21 cellular contexts compared by ENCODE assay signal in the genomic region with DNA sequence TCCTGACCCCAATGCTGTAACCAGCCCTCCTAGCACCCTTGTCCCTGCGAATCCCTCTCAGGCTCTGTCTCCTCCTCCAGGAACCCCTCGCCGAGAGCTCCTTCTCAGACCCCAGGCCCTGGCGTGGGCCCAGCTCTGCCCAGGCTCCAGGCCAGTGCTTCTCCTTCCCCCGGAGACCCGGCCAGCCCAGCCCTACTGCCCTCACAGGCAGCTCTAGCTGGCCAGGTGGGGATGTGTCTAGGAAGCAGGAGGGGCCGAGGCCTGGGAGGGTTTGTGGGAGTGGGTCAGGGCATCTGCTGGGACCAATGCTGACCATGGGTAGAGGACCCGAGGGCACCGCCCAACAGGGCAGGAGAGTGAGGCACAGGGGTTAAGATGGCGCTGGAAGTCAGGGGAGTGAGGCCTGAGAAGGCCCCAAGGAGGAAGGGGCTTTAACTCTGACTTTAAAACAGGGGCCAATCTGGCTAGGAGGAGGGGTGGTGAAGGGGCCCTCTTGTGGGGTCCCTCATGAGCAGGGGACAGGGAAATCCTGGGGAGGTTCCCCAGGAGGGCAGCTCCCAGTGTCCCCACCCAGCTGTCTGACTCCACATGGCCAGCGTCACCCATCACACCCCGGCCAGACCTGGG.
DNase-seq lines count a peak whose midpoint lies in the region; ATAC-seq and TF ChIP-seq lines count a peak whose summit lies in the region.
"Had no signal": no experiment of that assay in that cellular context is flagged by ENCODE, and none has a peak within 500 bp of the region (broad histone marks: within the 10 kb centered on the region; RNA-seq: fewer than 3 reads in every experiment).

No MANE protein-coding gene starts in this region.

- H3K9me2 ChIP-seq in OCI-LY7 (ENCODE audit: insufficient read depth, low read length): no peaks in the 10 kb centered on the region

- intact Hi-C loops in OCI-LY7 (cut with micrococcal nuclease; ENCODE audit: unreplicated experiment): no loop called here

- H3K27me3 Mint-ChIP-seq in glutamatergic neuron (ENCODE audit: unreplicated experiment): peaks cover 16% of the 10 kb centered on the region

- peaks cover 11% of the 10 kb centered on the region for H3K9me3 Mint-ChIP-seq in glutamatergic neuron (ENCODE audit: unreplicated experiment)

- H3K4me1 Mint-ChIP-seq in glutamatergic neuron (ENCODE audit: low read depth, unreplicated experiment): peaks cover 2% of the 10 kb centered on the region
- H3K4me1 Mint-ChIP-seq: CD4-positive, CD25-positive, alpha-beta regulatory T cell had no signal

- H3K27ac ChIP-seq in osteoblast (ENCODE audit: low read depth, low read length) (no peak overlapping the region), OCI-LY7 (ENCODE audit: low read depth, low read length, poor library complexity, severe bottlenecking) (no peak overlapping the region)
- H3K27ac ChIP-seq: HL-60 had no signal

- H4K20me1 ChIP-seq in osteoblast (ENCODE audit: insufficient read depth, low read length) (no peaks in the 10 kb centered on the region), OCI-LY7 (ENCODE audit: insufficient read depth, low read length) (no peaks in the 10 kb centered on the region)

- H3K9me3 ChIP-seq in osteoblast (ENCODE audit: low read depth, low read length) (no peaks in the 10 kb centered on the region), OCI-LY7 (ENCODE audit: low read length) (no peaks in the 10 kb centered on the region)

- no peak overlapping the region for H3K4me3 Mint-ChIP-seq in glutamatergic neuron (ENCODE audit: unreplicated experiment)
- H3K4me3 Mint-ChIP-seq: CD4-positive, CD25-positive, alpha-beta regulatory T cell had no signal

- DNase-seq in activated effector memory CD4-positive, alpha-beta T cell treated with anti-CD3 and anti-CD28 coated beads, Interleukin-2, amount 50 U/mL, for 16 hours: peak; percentile 37
- no peak for DNase-seq in activated effector memory CD4-positive, alpha-beta T cell treated with Interleukin-2 at 50 U/mL for 16 hours
- DNase-seq in H7 (peak; percentile 41), glutamatergic neuron (peak; percentile 19), osteoblast (ENCODE audit: insufficient read length, low spot score, missing footprints) (peak; percentile 67), OCI-LY7 (ENCODE audit: low spot score) (no peak), superior temporal gyrus (ENCODE audit: extremely low spot score) (no peak)
- DNase-seq: AML-193; Calu3; CD4-positive, CD25-positive, alpha-beta regulatory T cell; DND-41; GDM1; GOT3; KG1; NCI-H1092 treated with DMSO at 0.1 percent for 48 hours; NCI-H1694; NCI-H2107; NCI-H226; NK-92 treated with Interleukin-12 subunit alpha and Interleukin-12 subunit beta, amount 100 ng/mL, for 24 hours had no signal

- H3K79me2 ChIP-seq in osteoblast (ENCODE audit: insufficient read depth, low read length) (no peaks in the 10 kb centered on the region), OCI-LY7 (ENCODE audit: insufficient read depth, low read depth, low read length) (no peaks in the 10 kb centered on the region)

- BruUV-seq in OCI-LY7 (replicated peaks; lab: Mats Ljungman, UMichigan): no TSS peak

- no peak overlapping the region for H3K4me3 ChIP-seq in H7 (ENCODE audit: insufficient read depth, low read depth, low read length)
- H3K4me3 ChIP-seq in osteoblast (ENCODE audit: insufficient read depth, low read length): no peak overlapping the region
- no peak overlapping the region for H3K4me3 ChIP-seq in OCI-LY7 (ENCODE audit: low read depth, low read length, poor library complexity, severe bottlenecking)

- no peak overlapping the region for H3K27ac Mint-ChIP-seq in glutamatergic neuron (ENCODE audit: unreplicated experiment)
- H3K27ac Mint-ChIP-seq: CD4-positive, CD25-positive, alpha-beta regulatory T cell had no signal

- no peak for ATAC-seq in HG02798 (IDR thresholded peaks at IDR 0.05; ENCODE audit: poor library complexity, unreplicated experiment)

- H3K4me2 ChIP-seq in osteoblast (ENCODE audit: insufficient read depth, low read length) (no peak overlapping the region), OCI-LY7 (ENCODE audit: low read length) (no peak overlapping the region)

- H3K36me3 ChIP-seq in H7 (replicated peaks; ENCODE audit: control insufficient read depth, insufficient read depth, low read length) (no peaks in the 10 kb centered on the region), osteoblast (ENCODE audit: insufficient read depth, low read length) (no peaks in the 10 kb centered on the region), OCI-LY7 (ENCODE audit: insufficient read depth, low read length) (no peaks in the 10 kb centered on the region)

- H3K27me3 ChIP-seq in H7 (ENCODE audit: control insufficient read depth, insufficient read depth, low read length) (no peaks in the 10 kb centered on the region), osteoblast (ENCODE audit: insufficient read depth, low read length) (peaks cover 16% of the 10 kb centered on the region)

- no peaks in the 10 kb centered on the region for H3K4me1 ChIP-seq in osteoblast (ENCODE audit: insufficient read depth, low read length)
- no peaks in the 10 kb centered on the region for H3K4me1 ChIP-seq in OCI-LY7 (ENCODE audit: insufficient read depth, low read length, poor library complexity, severe bottlenecking)

- H3K36me3 Mint-ChIP-seq in glutamatergic neuron (ENCODE audit: unreplicated experiment): peaks cover 21% of the 10 kb centered on the region
- H3K36me3 Mint-ChIP-seq: CD4-positive, CD25-positive, alpha-beta regulatory T cell had no signal

- POLR2A ChIA-PET in OCI-LY7 (lab: Charles Lee): no interaction called here

- TF ChIP-seq CTCF in glutamatergic neuron (IDR thresholded peaks at IDR 0.05; ENCODE audit: partially characterized antibody, unreplicated experiment): no peak
- TF ChIP-seq CTCF in osteoblast (IDR thresholded peaks at IDR 0.05; ENCODE audit: extremely low read depth, low read depth, low read length): no peak
- TF ChIP-seq CTCF in OCI-LY7 (conservative IDR thresholded peaks at IDR 0.05; ENCODE audit: low read length): no peak

- no peak overlapping the region for H2AFZ ChIP-seq in osteoblast (ENCODE audit: low read length)
- no peak overlapping the region for H2AFZ ChIP-seq in OCI-LY7 (ENCODE audit: low read length)

- CTCF ChIA-PET in OCI-LY7 (lab: Charles Lee; ENCODE audit: unreplicated experiment): no interaction called here

Comparison
In these comparisons a context has a peak if more than half of its experiments do, and no peak if none do; other contexts are left out.
1. DNase-seq: peak in activated effector memory CD4-positive, alpha-beta T cell treated with anti-CD3 and anti-CD28 coated beads, Interleukin-2, amount 50 U/mL, for 16 hours (single experiment), H7 (single experiment), glutamatergic neuron (single experiment) and osteoblast (single experiment); none in activated effector memory CD4-positive, alpha-beta T cell treated with Interleukin-2 at 50 U/mL for 16 hours (single experiment), OCI-LY7 (single experiment) and superior temporal gyrus (single experiment).